37 cellular contexts compared by ENCODE assay signal in genomic region chr12:13945236-13945635, GRCh38. TPM values are rescaled to one million over a fixed set of nuclear protein-coding genes. Genes with fewer than 3 reads are reported as not detected.
"Had no signal": no experiment of that assay in that cellular context is flagged by ENCODE, and none has a peak within 500 bp of the region (broad histone marks: within the 10 kb centered on the region; RNA-seq: fewer than 3 reads in every experiment).

No MANE protein-coding gene starts in this region.

- H3K4me3 ChIP-seq: adrenal gland, body of pancreas, heart left ventricle had no signal

- H3K27me3 ChIP-seq: adrenal gland, body of pancreas had no signal

- H3K4me1 ChIP-seq: adrenal gland, heart left ventricle had no signal

- FAIRE-seq: colon, endometrium, endothelial cell of umbilical vein, frontal cortex had no signal

- ATAC-seq: activated CD4-positive, alpha-beta T cell treated with anti-CD3 and anti-CD28 coated beads for 36 hours; activated CD8-positive, alpha-beta memory T cell treated with anti-CD3 and anti-CD28 coated beads, Interleukin-2, amount 10 ng/mL, durations not matched to agents 7 days and 5 days; activated CD8-positive, alpha-beta T cell treated with anti-CD3 and anti-CD28 coated beads, Interleukin-2, amount 10 ng/mL, durations not matched to agents 7 days and 5 days; activated naive CD8-positive, alpha-beta T cell treated with anti-CD3 and anti-CD28 coated beads, Interleukin-2, amount 50 U/mL, for 24 hours; body of pancreas; effector memory CD8-positive, alpha-beta T cell; heart left ventricle; T-helper 17 cell had no signal

- H3K36me3 ChIP-seq: adrenal gland, heart left ventricle had no signal

- H3K9me3 ChIP-seq: adrenal gland, body of pancreas, heart left ventricle had no signal

- H3K27ac ChIP-seq: adrenal gland, body of pancreas, epithelial cell of prostate, heart left ventricle had no signal

- DNase-seq: activated CD4-positive, alpha-beta memory T cell treated with anti-CD3 and anti-CD28 coated beads for 36 hours; activated CD4-positive, alpha-beta T cell treated with anti-CD3 and anti-CD28 coated beads for 36 hours; activated CD4-positive, alpha-beta T cell treated with anti-CD3 and anti-CD28 coated beads, Interleukin-2, amount 10 ng/mL, durations not matched to agents 24 days and 14 days; activated CD4-positive, CD25-positive, alpha-beta regulatory T cell; activated CD4-positive, CD25-positive, alpha-beta regulatory T cell treated with anti-CD3 and anti-CD28 coated beads, Interleukin-2, amount 50 U/mL, for 72 hours; activated CD8-positive, alpha-beta memory T cell treated with anti-CD3 and anti-CD28 coated beads, Interleukin-2, amount 10 ng/mL, durations not matched to agents 7 days and 5 days; activated CD8-positive, alpha-beta memory T cell treated with anti-CD3 and anti-CD28 coated beads, Interleukin-2, amount 50 U/mL, for 4 hours; activated CD8-positive, alpha-beta T cell treated with anti-CD3 and anti-CD28 coated beads, Interleukin-2, amount 10 ng/mL, durations not matched to agents 7 days and 5 days; activated effector memory CD4-positive, alpha-beta T cell treated with anti-CD3 and anti-CD28 coated beads, Interleukin-2, amount 50 U/mL, for 16 hours; activated naive CD4-positive, alpha-beta T cell treated with anti-CD3 and anti-CD28 coated beads for 36 hours; activated naive CD8-positive, alpha-beta T cell treated with anti-CD3 and anti-CD28 coated beads for 36 hours; activated naive CD8-positive, alpha-beta T cell treated with anti-CD3 and anti-CD28 coated beads, Interleukin-2, amount 50 U/mL, for 24 hours; activated T-cell treated with anti-CD3 and anti-CD28 coated beads, Interleukin-2, amount 50 U/mL, for 1 hour; activated T-cell treated with anti-CD3 and anti-CD28 coated beads, Interleukin-2, amount 50 U/mL, for 48 hours; adrenal gland; amygdala; aorta; body of pancreas; caudate nucleus; cortex of kidney; dermis blood vessel endothelial cell; effector CD4-positive, alpha-beta T cell; effector memory CD8-positive, alpha-beta T cell; foreskin fibroblast; glutamatergic neuron; heart left ventricle; T-helper 17 cell; T1000 had no signal

RNA-seq across cellular contexts. Expression of gene GRIN2B, which starts 36.2 kb away (rescaled TPM):
- total RNA-seq: activated CD4-positive, alpha-beta memory T cell treated with anti-CD3 and anti-CD28 coated beads for 36 hours; activated CD4-positive, alpha-beta T cell treated with anti-CD3 and anti-CD28 coated beads for 36 hours; activated CD4-positive, alpha-beta T cell treated with anti-CD3 and anti-CD28 coated beads, Interleukin-2, amount 10 ng/mL, durations not matched to agents 24 days and 14 days; activated CD8-positive, alpha-beta memory T cell treated with anti-CD3 and anti-CD28 coated beads for 36 hours; activated CD8-positive, alpha-beta memory T cell treated with anti-CD3 and anti-CD28 coated beads, Interleukin-2, amount 10 ng/mL, durations not matched to agents 7 days and 5 days; activated CD8-positive, alpha-beta T cell treated with anti-CD3 and anti-CD28 coated beads, Interleukin-2, amount 10 ng/mL, durations not matched to agents 7 days and 5 days; activated naive CD4-positive, alpha-beta T cell treated with anti-CD3 and anti-CD28 coated beads for 36 hours; activated naive CD8-positive, alpha-beta T cell treated with anti-CD3 and anti-CD28 coated beads for 36 hours; activated T-helper 1 cell treated with anti-CD3 and anti-CD28 coated beads, Interleukin-12 subunit alpha, Interleukin-12 subunit beta, Interleukin-2, Interleukin-4 antibody, amounts not matched to agents 30 ng/mL and 10 ng/mL and 1 ng/mL, durations not matched to agents 14 hours and 24 hours and 36 hours; activated T-helper 2 cell treated with anti-CD3 and anti-CD28 coated beads, Interferon-gamma antibody, Interleukin-2, Interleukin-4, amounts not matched to agents 10 μg/mL and 5 μg/mL and 100 μg/mL, durations not matched to agents 14 hours and 24 hours and 36 hours; chondrocyte; dermis blood vessel endothelial cell; endothelial cell of umbilical vein; T-helper 17 cell had no signal
- polyA plus RNA-seq: aorta, endothelial cell of umbilical vein had no signal
